Comparison of ENCODE assay signal across 6 cellular contexts in the genomic region with DNA sequence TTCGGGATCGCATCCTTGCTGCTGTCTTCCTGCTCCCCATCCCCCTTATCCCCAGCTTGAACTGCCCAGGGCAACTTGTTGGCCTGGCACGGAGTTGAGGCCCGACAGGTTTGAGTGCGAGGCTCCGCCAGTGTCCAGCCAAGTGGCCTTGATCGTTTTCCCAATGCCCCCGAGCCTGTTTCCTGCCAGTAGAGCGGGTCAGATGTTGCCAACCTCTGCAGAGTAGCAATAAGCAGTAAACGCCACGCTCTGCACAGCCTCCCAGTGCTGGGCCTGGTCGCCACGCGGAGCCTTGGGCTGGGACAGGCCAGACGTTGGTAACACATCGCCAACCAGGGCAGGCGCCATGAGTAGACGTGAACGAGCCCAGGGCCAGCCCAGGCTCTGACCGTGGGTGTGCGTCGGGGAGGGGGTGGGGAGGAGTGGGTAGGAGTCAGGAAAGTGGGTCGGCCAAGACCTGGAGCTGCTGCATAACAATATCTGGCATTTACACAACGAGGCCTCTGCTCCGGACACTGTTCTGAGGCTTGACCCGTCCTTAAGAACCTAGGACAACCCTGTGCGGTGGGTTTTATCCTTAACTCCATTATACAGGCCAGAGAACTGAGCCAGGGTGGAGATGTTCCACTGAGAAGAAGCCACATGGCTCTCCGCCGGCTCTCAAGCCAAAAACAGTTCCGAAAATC. TPM values are rescaled to one million over a fixed set of nuclear protein-coding genes. Genes with fewer than 3 reads are reported as not detected.
DNase-seq lines count a peak whose midpoint lies in the region; ATAC-seq, FAIRE-seq and TF ChIP-seq lines count a peak whose summit lies in the region.

No MANE protein-coding gene starts in this region.

- POLR2A ChIA-PET in H1 (lab: Charles Lee; ENCODE audit: partially characterized antibody), result interaction anchor here (1.0 to 29.3 kb wide), 7 partner anchors 3 to 33 kb away, joined by 3 to 923 read pairs (median 5); a partner anchor contains a TSS

- H3K9me3 ChIP-seq in H1 (ENCODE audit: insufficient read depth in 2 of 2, low read depth in 1 of 2, low read length in 1 of 2) (no peaks in the 10 kb centered on the region; a peak in 1 of 4 replicates), sigmoid colon (no peaks in the 10 kb centered on the region)

- H3K4me1 ChIP-seq in H1 (replicated peaks in 1 of 4; ENCODE audit: control insufficient read depth in 3 of 4, insufficient read depth in 4 of 4, low read length in 3 of 4) (peaks cover 6 to 26% (median 18%) of the 10 kb centered on the region in 4 experiments), sigmoid colon (peaks cover 0 to 32% (median 25%) of the 10 kb centered on the region in 4 donors)

- no peak overlapping the region for H3K23ac ChIP-seq in H1 (ENCODE audit: insufficient read length)

- H2AFZ ChIP-seq in H1 (ENCODE audit: low read length), result peak overlapping the region; percentile 26

- peak overlapping the region; percentile 85 for H4K91ac ChIP-seq in H1 (replicated peaks; ENCODE audit: insufficient read length, low read length)

- H3K27ac ChIP-seq in H1 (ENCODE audit: low read depth, low read length) (no peak overlapping the region), sigmoid colon (peak overlapping the region; percentile 88 to 95 (median 94))

- WGBS in H1 (ENCODE audit: extremely low coverage in 1 of 2, insufficient coverage in 1 of 2, insufficient read length in 1 of 2, insufficient replicate concordance in 2 of 2, low coverage in 1 of 2, low lambda C conversion rate in 2 of 2, missing lambda C conversion rate in 1 of 2), 2 experiments, result 57% methylated on average over 30 of the region's 30 CpGs; no CpG with 5 or more reads in 1 of the 2 experiments
- WGBS in sigmoid colon, 2 donors, result 10 to 20% methylated on average over 30 of the region's 30 CpGs

- TF ChIP-seq POLR2A in H1 (IDR thresholded peaks at IDR 0.05; ENCODE audit: control extremely low read depth in 1 of 2, low read depth in 2 of 2, low read length in 2 of 2) (no peak), sigmoid colon (IDR thresholded peaks at IDR 0.05) (no peak)

- CTCF ChIA-PET in H1 (lab: Charles Lee; ENCODE audit: partially characterized antibody), result interaction anchor here (0.6 to 6.7 kb wide), 20 partner anchors 9 to 313 kb away, joined by 3 to 64 read pairs (median 6); a partner anchor contains a TSS

- H3K79me1 ChIP-seq in H1 (ENCODE audit: low read depth, low read length), result 0 out of 2 replicates have a peak, but pooled peaks cover 2% of the 10 kb centered on the region

- TF ChIP-seq CTCF in GM12864 (IDR thresholded peaks at IDR 0.05; ENCODE audit: low read depth, low read length, missing control alignments) (no peak), H1 (IDR thresholded peaks at IDR 0.05; ENCODE audit: control extremely low read depth in 1 of 3, insufficient read depth in 1 of 3, low read depth in 1 of 3, low read length in 3 of 3) (no peak), sigmoid colon (IDR thresholded peaks at IDR 0.05) (peak in 2 of 4 experiments; percentile 34 to 38)

- peak overlapping the region; percentile 82; the same call in 1 of the 2 replicates for H2BK12ac ChIP-seq in H1 (ENCODE audit: low read depth, low read length)

- H2BK20ac ChIP-seq in H1 (ENCODE audit: low read length), result peak overlapping the region; percentile 86; the same call in 1 of the 2 replicates

- peak overlapping the region; percentile 68 for H3K18ac ChIP-seq in H1 (ENCODE audit: extremely low read depth, low read length)

- peak overlapping the region; percentile 68; the same call in 1 of the 2 replicates for H4K8ac ChIP-seq in H1 (ENCODE audit: extremely low read depth, insufficient read depth, low read length)

- no peak for FAIRE-seq in H1 (lab: Jason Lieb, UNC)

- TF ChIP-seq EP300 in H1 (IDR thresholded peaks at IDR 0.05; ENCODE audit: borderline replicate concordance in 1 of 2, low read depth in 2 of 2, low read length in 2 of 2), result no peak
- TF ChIP-seq EP300 in sigmoid colon (IDR thresholded peaks at IDR 0.05), result no peak

- DNase-seq in GM12864 (ENCODE audit: low read depth), result no peak
- peak; percentile 58 for DNase-seq in HuH-7 (ENCODE audit: low spot score)
- DNase-seq in H1 (ENCODE audit: low read depth in 1 of 2, low spot score in 2 of 2), result no peak
- no peak for DNase-seq in sigmoid colon
- DNase-seq in NCI-H2029 (lab: John Stamatoyannopoulos, UW), result no peak

- intact Hi-C loops in sigmoid colon (cut with DNase I), result loop anchor here (1.0 kb wide), 1 partner anchor 32 kb away; a partner anchor contains a TSS

- H3K4me2 ChIP-seq in H1 (ENCODE audit: insufficient read depth in 1 of 2, low read depth in 2 of 2, low read length in 2 of 2), result peak overlapping the region; percentile 83

- H3K56ac ChIP-seq in H1 (replicated peaks; ENCODE audit: insufficient read length, low read depth, low read length), result no peak overlapping the region

- H3K14ac ChIP-seq in H1 (ENCODE audit: insufficient read length), result no peak overlapping the region

- no peak overlapping the region for H2BK120ac ChIP-seq in H1 (replicated peaks; ENCODE audit: low read depth, low read length)

- no peak overlapping the region for H4K5ac ChIP-seq in H1 (ENCODE audit: insufficient read length, low read depth, low read length)

- H3K79me2 ChIP-seq in H1 (ENCODE audit: control insufficient read depth in 1 of 2, insufficient read depth in 2 of 2, low read length in 2 of 2), result no peaks in the 10 kb centered on the region

- peak overlapping the region; percentile 85 for H3K4ac ChIP-seq in H1 (replicated peaks; ENCODE audit: insufficient read length, low read depth, low read length)

- peaks cover 10% of the 10 kb centered on the region for H3K23me2 ChIP-seq in H1 (ENCODE audit: low read depth, low read length)

- no peak overlapping the region for H3K9ac ChIP-seq in H1 (replicated peaks in 1 of 4; ENCODE audit: extremely low read depth in 1 of 4, low read depth in 3 of 4, low read length in 3 of 4)

- H2AK5ac ChIP-seq in H1 (ENCODE audit: low read depth, low read length), result no peak overlapping the region

- peak overlapping the region; percentile 97; the same call in 1 of the 2 replicates for H2BK15ac ChIP-seq in H1 (ENCODE audit: low read length)

- H4K20me1 ChIP-seq in H1 (replicated peaks in 1 of 2; ENCODE audit: control insufficient read depth in 1 of 2, insufficient read depth in 2 of 2, low read length in 2 of 2), result peaks cover 0 to 4% of the 10 kb centered on the region in 2 experiments

- H3K4me3 ChIP-seq in GM12864 (ENCODE audit: low read depth, low read length) (peak overlapping the region; percentile 72), H1 (ENCODE audit: extremely low read depth in 1 of 4, insufficient read depth in 2 of 4, low read depth in 3 of 4, low read length in 4 of 4) (peak overlapping the region; percentile 33 to 64 (median 43); a peak in 5 of 8 replicates), sigmoid colon (peak overlapping the region; percentile 36 to 76 (median 72))

- H3K36me3 ChIP-seq in H1 (ENCODE audit: control insufficient read depth in 2 of 4, insufficient read depth in 4 of 4, low read length in 3 of 4) (no peaks in the 10 kb centered on the region), sigmoid colon (no peaks in the 10 kb centered on the region)

- TF ChIP-seq RAD21 in H1 (IDR thresholded peaks at IDR 0.05 in 1 of 2, conservative IDR thresholded peaks at IDR 0.05 in 1 of 2; ENCODE audit: low read depth in 2 of 2, low read length in 2 of 2), result no peak

- peaks cover 2 to 32% (median 24%) of the 10 kb centered on the region in 4 experiments; a peak in 6 of 7 replicates for H3K27me3 ChIP-seq in H1 (replicated peaks in 1 of 4; ENCODE audit: control insufficient read depth in 3 of 4, extremely low read depth in 1 of 4, insufficient read depth in 3 of 4, low read length in 3 of 4)
- no peaks in the 10 kb centered on the region for H3K27me3 ChIP-seq in sigmoid colon

- no peak for ATAC-seq in GM19328 (IDR thresholded peaks at IDR 0.05; ENCODE audit: unreplicated experiment)

- no peak overlapping the region for H2BK5ac ChIP-seq in H1 (ENCODE audit: low read depth, low read length)

RNA-seq across cellular contexts. Expression of a gene that starts 0.4 kb away (rescaled TPM):
- 1.8 and 4.6 TPM in 2 replicates for total RNA-seq in H1 (2021; fragmentation: NEBNext Ultra II Directional; extraction: Animal tissue kit (Norgen Biotek cat#: 25700))
- 9.8 and 12.4 TPM in 2 replicates for polyA plus RNA-seq in H1 (2011; rRNA removed)
- 8.7 TPM for polyA plus RNA-seq in H1 (2011; cell fraction: cytosol; rRNA removed)
- 6.5 TPM for polyA plus RNA-seq in H1 (2011; cell fraction: nucleus; rRNA removed)
- 2.7 to 5.2 TPM (median 4.4 TPM) in 4 replicates for polyA plus RNA-seq in H1 (2012, experiment 1 of 2)
- polyA plus RNA-seq in H1 (2012, experiment 2 of 2), result 6.5 TPM
- 5.2 TPM for polyA plus RNA-seq in H1 (2013, experiment 1 of 2)
- 5.6 TPM for polyA plus RNA-seq in H1 (2013, experiment 2 of 2)
- polyA minus RNA-seq in H1 (2011; rRNA and poly(A)+ RNA removed), result 1.7 and 1.9 TPM in 2 replicates
- polyA minus RNA-seq in H1 (2011; cell fraction: cytosol; rRNA and poly(A)+ RNA removed), result not detected
- 1.6 TPM for polyA minus RNA-seq in H1 (2011; cell fraction: nucleus; rRNA and poly(A)+ RNA removed)
- 10 to 100 TPM; 16.3 to 35.3 (median 22.1) TPM for total RNA-seq in sigmoid colon
- 10 to 100 TPM in 1 of 3 donors, 1 to 10 TPM in 2; 3.2 to 14.9 (median 7.2) TPM for polyA plus RNA-seq in sigmoid colon

RNA-seq across cellular contexts. Expression of a gene that starts 0.6 kb away (rescaled TPM):
- total RNA-seq in H1 (2021; fragmentation: NEBNext Ultra II Directional; extraction: Animal tissue kit (Norgen Biotek cat#: 25700)), result 5.8 and 6.1 TPM in 2 replicates
- polyA plus RNA-seq in H1 (2011; rRNA removed) (18.0 and 20.0 TPM in 2 replicates), sigmoid colon (100 to 1,000 TPM in 2 of 3 donors, 10 to 100 TPM in 1; 62.4 to 117 (median 105) TPM)
- 19.8 TPM for polyA plus RNA-seq in H1 (2011; cell fraction: cytosol; rRNA removed)
- polyA plus RNA-seq in H1 (2011; cell fraction: nucleus; rRNA removed), result 29.6 TPM
- polyA plus RNA-seq in H1 (2012, experiment 1 of 2), result 6.0 to 11.2 TPM (median 9.3 TPM) in 4 replicates
- polyA plus RNA-seq in H1 (2012, experiment 2 of 2), result 8.3 TPM
- polyA plus RNA-seq in H1 (2013, experiment 1 of 2), result 4.5 TPM
- 4.5 TPM for polyA plus RNA-seq in H1 (2013, experiment 2 of 2)
- 11.7 and 13.7 TPM in 2 replicates for polyA minus RNA-seq in H1 (2011; rRNA and poly(A)+ RNA removed)
- 9.2 TPM for polyA minus RNA-seq in H1 (2011; cell fraction: cytosol; rRNA and poly(A)+ RNA removed)
- 12.2 TPM for polyA minus RNA-seq in H1 (2011; cell fraction: nucleus; rRNA and poly(A)+ RNA removed)
- total RNA-seq in sigmoid colon, result 10 to 100 TPM; 48.5 to 72.4 (median 51.7) TPM

RNA-seq across cellular contexts. Expression of a gene that starts 7.2 kb away (rescaled TPM):
- total RNA-seq in H1 (2021; fragmentation: NEBNext Ultra II Directional; extraction: Animal tissue kit (Norgen Biotek cat#: 25700)), result 16.4 and 19.6 TPM in 2 replicates
- polyA plus RNA-seq in H1 (2011; rRNA removed) (34.1 and 51.2 TPM in 2 replicates), sigmoid colon (10 to 100 TPM; 15.6 to 19.8 (median 17.3) TPM)
- 41.2 TPM for polyA plus RNA-seq in H1 (2011; cell fraction: cytosol; rRNA removed)
- 89.0 TPM for polyA plus RNA-seq in H1 (2011; cell fraction: nucleus; rRNA removed)
- polyA plus RNA-seq in H1 (2012, experiment 1 of 2), result 15.1 to 28.4 TPM (median 24.5 TPM) in 4 replicates
- 20.6 TPM for polyA plus RNA-seq in H1 (2012, experiment 2 of 2)
- polyA plus RNA-seq in H1 (2013, experiment 1 of 2), result 12.3 TPM
- polyA plus RNA-seq in H1 (2013, experiment 2 of 2), result 12.9 TPM
- 12.4 and 14.2 TPM in 2 replicates for polyA minus RNA-seq in H1 (2011; rRNA and poly(A)+ RNA removed)
- 13.5 TPM for polyA minus RNA-seq in H1 (2011; cell fraction: cytosol; rRNA and poly(A)+ RNA removed)
- 15.1 TPM for polyA minus RNA-seq in H1 (2011; cell fraction: nucleus; rRNA and poly(A)+ RNA removed)
- total RNA-seq in sigmoid colon, result 100 to 1,000 TPM; 256 to 292 (median 268) TPM

RNA-seq across cellular contexts. Expression of a gene that starts 8.9 kb away (rescaled TPM):
- 45.5 and 48.3 TPM in 2 replicates for total RNA-seq in H1 (2021; fragmentation: NEBNext Ultra II Directional; extraction: Animal tissue kit (Norgen Biotek cat#: 25700))
- polyA plus RNA-seq in H1 (2011; rRNA removed), result 113 and 189 TPM in 2 replicates
- 84.0 TPM for polyA plus RNA-seq in H1 (2011; cell fraction: cytosol; rRNA removed)
- polyA plus RNA-seq in H1 (2011; cell fraction: nucleus; rRNA removed), result 135 TPM
- polyA plus RNA-seq in H1 (2012, experiment 1 of 2), result 34.5 to 75.6 TPM (median 65.5 TPM) in 4 replicates
- polyA plus RNA-seq in H1 (2012, experiment 2 of 2), result 75.0 TPM
- polyA plus RNA-seq in H1 (2013, experiment 1 of 2), result 33.1 TPM
- 31.7 TPM for polyA plus RNA-seq in H1 (2013, experiment 2 of 2)
- 58.7 and 82.2 TPM in 2 replicates for polyA minus RNA-seq in H1 (2011; rRNA and poly(A)+ RNA removed)
- polyA minus RNA-seq in H1 (2011; cell fraction: cytosol; rRNA and poly(A)+ RNA removed), result 40.8 TPM
- 47.3 TPM for polyA minus RNA-seq in H1 (2011; cell fraction: nucleus; rRNA and poly(A)+ RNA removed)
- total RNA-seq in sigmoid colon, result 10 to 100 TPM in 3 of 4 donors, 1 to 10 TPM in 1; 1.4 to 25.3 (median 16.6) TPM
- polyA plus RNA-seq in sigmoid colon, result 100 to 1,000 TPM; 122 to 279 (median 146) TPM

RNA-seq across cellular contexts. Expression of a gene that starts 19.2 kb away (rescaled TPM):
- total RNA-seq in H1 (2021; fragmentation: NEBNext Ultra II Directional; extraction: Animal tissue kit (Norgen Biotek cat#: 25700)), result 0.19 and 0.22 TPM in 2 replicates
- polyA plus RNA-seq in H1 (2011; rRNA removed) (0.29 and 0.36 TPM in 2 replicates), sigmoid colon (under 1 TPM in 1 of 3 donors, not detected in 2; 0.03 TPM)
- polyA plus RNA-seq in H1 (2011; cell fraction: cytosol; rRNA removed), result 0.37 TPM
- 0.51 TPM for polyA plus RNA-seq in H1 (2011; cell fraction: nucleus; rRNA removed)
- 0.32 to 0.67 TPM (median 0.48 TPM) in 4 replicates for polyA plus RNA-seq in H1 (2012, experiment 1 of 2)
- 0.25 TPM for polyA plus RNA-seq in H1 (2012, experiment 2 of 2)
- 0.28 TPM for polyA plus RNA-seq in H1 (2013, experiment 1 of 2)
- 0.22 TPM for polyA plus RNA-seq in H1 (2013, experiment 2 of 2)
- polyA minus RNA-seq in H1 (2011; rRNA and poly(A)+ RNA removed), result 0.07 and 0.35 TPM in 2 replicates
- polyA minus RNA-seq in H1 (2011; cell fraction: cytosol; rRNA and poly(A)+ RNA removed), result 0.51 TPM
- polyA minus RNA-seq in H1 (2011; cell fraction: nucleus; rRNA and poly(A)+ RNA removed), result 1.00 TPM
- 1 to 10 TPM in 1 of 4 donors, under 1 TPM in 1, not detected in 2; 0.71 to 1.1 TPM for total RNA-seq in sigmoid colon

Comparison
In these comparisons a context has a peak if more than half of its experiments do, and no peak if none do; other contexts are left out.
1. RNA of a gene that starts 7.2 kb away (total RNA-seq): 256 to 292 TPM in sigmoid colon; 16.4 to 19.6 TPM in H1; every median in the first group is over 10 times any median in the second.
2. Peak in every context shown above with its lines, with median percentiles within 50 percentile points of each other: H3K4me3 ChIP-seq.